Comparison of ENCODE assay signal across 8 cellular contexts in the genomic region with DNA sequence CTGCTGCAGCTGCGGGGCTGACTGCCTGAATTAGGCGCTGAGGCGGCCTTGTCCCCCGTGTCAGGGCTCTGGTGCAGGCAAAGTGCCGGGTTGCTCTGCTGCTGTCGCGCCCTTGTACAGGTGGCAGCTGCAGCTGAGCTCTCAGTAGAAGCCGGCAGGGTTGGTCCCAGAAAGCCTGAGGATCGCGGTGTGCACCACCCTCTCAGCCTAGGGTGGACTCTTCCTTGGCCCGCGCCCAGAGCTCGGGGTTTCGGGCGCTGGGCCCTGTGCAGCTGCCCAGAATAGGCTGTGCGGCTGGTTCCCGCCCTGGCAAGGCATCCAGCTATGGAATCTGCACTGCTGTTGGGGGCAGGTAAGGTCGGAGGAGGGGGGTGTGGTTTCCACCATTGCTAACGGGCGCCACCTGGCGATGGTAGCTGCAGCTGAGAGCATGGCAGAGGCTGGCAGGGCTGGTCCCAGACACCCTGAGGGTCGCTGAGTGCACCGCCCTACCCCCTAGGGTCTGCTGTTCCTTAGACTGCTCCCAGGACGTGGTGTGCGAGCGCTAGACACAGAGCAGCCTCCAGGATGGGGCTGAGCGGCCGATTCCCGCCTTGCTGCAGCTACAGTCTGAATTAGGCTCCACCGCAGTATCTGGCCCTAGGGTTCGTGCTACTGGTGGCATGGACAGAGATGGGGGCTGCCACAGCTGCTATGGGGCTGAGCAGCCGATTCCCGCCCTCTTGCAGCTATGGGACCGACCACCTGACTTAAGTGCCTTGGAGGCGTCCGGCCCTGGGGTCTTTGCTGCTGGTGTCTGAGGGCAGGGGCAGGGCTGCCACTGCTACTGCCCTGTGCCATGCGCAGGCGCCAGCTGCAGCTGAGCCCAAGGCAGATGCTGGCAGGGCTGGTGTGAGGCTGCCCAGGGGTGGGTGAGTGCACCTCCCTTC.
DNase-seq lines count a peak whose midpoint lies in the region; TF ChIP-seq lines count a peak whose summit lies in the region.
"Not testable (repeated sequence)": the region's sequence is repeated elsewhere in the genome, so short reads cannot be mapped to it uniquely, and the experiment has no call there.

No MANE protein-coding gene starts in this region.

- peak overlapping the region; percentile 56 to 73 (median 72) for H3K4me3 Mint-ChIP-seq in nephron

- H3K36me3 ChIP-seq in Karpas-422 (ENCODE audit: insufficient read depth, low read length), result not testable (repeated sequence)

- not testable (repeated sequence) for H3K27ac Mint-ChIP-seq in nephron

- H3K27me3 ChIP-seq in Karpas-422 (ENCODE audit: low read length), result not testable (repeated sequence)

- not testable (repeated sequence) for H3K9me2 ChIP-seq in Karpas-422 (replicated peaks; ENCODE audit: insufficient read depth, low read length)

- H3K4me1 ChIP-seq in Karpas-422 (ENCODE audit: low read length), result peaks cover 36% of the 10 kb centered on the region

- not testable (repeated sequence) for H3K36me3 Mint-ChIP-seq in nephron (ENCODE audit: low read depth)

- H3K9me3 Mint-ChIP-seq in nephron, result peaks cover 15% of the 10 kb centered on the region

- peak overlapping the region; percentile 29; the same call in 1 of the 2 replicates for H3K9ac ChIP-seq in Karpas-422 (ENCODE audit: low read length)

- in situ Hi-C loops in G401 (cut with HindIII; ENCODE audit: low sequenced_read_pairs), result not testable (repeated sequence)

- H4K20me1 ChIP-seq in Karpas-422 (ENCODE audit: insufficient read depth, low read depth, low read length), result not testable (repeated sequence)

- DNase-seq in G401 (ENCODE audit: low spot score) (peak; percentile 49), HCEC 1CT (peak; percentile 49), Karpas-422 (peak; percentile 71), RKO (ENCODE audit: low spot score) (peak; percentile 41), fibroblast of villous mesenchyme (ENCODE audit: low read depth) (peak; percentile 34), superior temporal gyrus (ENCODE audit: extremely low spot score) (peak; percentile 32)
- DNase-seq in activated effector memory CD4-positive, alpha-beta T cell treated with anti-CD3 and anti-CD28 coated beads, Interleukin-2, amount 50 U/mL, for 16 hours, result peak; percentile 85

- not testable (repeated sequence) for H3K27ac ChIP-seq in Karpas-422 (ENCODE audit: low read length)

- H3K79me2 ChIP-seq in Karpas-422 (ENCODE audit: low read length), result not testable (repeated sequence)

- peak; percentile 39 for TF ChIP-seq CTCF in fibroblast of villous mesenchyme (IDR thresholded peaks at IDR 0.05; ENCODE audit: insufficient read depth, low read depth, low read length)
- TF ChIP-seq CTCF in nephron (IDR thresholded peaks at IDR 0.05; ENCODE audit: unreplicated experiment in 3 of 3), result peak; percentile 59 to 73 (median 60)

- H3K9me3 ChIP-seq in Karpas-422 (ENCODE audit: low read length), result not testable (repeated sequence)

- H3K4me3 ChIP-seq in Karpas-422 (ENCODE audit: low read length), result peak overlapping the region; percentile 57; the same call in 1 of the 2 replicates
- not testable (repeated sequence) for H3K4me3 ChIP-seq in fibroblast of villous mesenchyme (ENCODE audit: low read depth, low read length)

- not testable (repeated sequence) for H3K4me1 Mint-ChIP-seq in nephron

- peaks cover 46% of the 10 kb centered on the region for H3K27me3 Mint-ChIP-seq in nephron (ENCODE audit: low read depth)

- peak overlapping the region; percentile 69 for H3K4me2 ChIP-seq in Karpas-422 (ENCODE audit: low read depth, low read length, poor library complexity, severe bottlenecking)

- not testable (repeated sequence) for H2AFZ ChIP-seq in Karpas-422 (ENCODE audit: low read length)

Comparison
In these comparisons a context has a peak if more than half of its experiments do, and no peak if none do; other contexts are left out.
1. DNase-seq: peak in every context shown above with its lines; median percentile 85 in activated effector memory CD4-positive, alpha-beta T cell treated with anti-CD3 and anti-CD28 coated beads, Interleukin-2, amount 50 U/mL, for 16 hours; 71 in Karpas-422; 49 in G401; 49 in HCEC 1CT; 41 in RKO; 34 in fibroblast of villous mesenchyme; 32 in superior temporal gyrus.